Comparison of ENCODE assay signal across 13 cellular contexts in the genomic region with DNA sequence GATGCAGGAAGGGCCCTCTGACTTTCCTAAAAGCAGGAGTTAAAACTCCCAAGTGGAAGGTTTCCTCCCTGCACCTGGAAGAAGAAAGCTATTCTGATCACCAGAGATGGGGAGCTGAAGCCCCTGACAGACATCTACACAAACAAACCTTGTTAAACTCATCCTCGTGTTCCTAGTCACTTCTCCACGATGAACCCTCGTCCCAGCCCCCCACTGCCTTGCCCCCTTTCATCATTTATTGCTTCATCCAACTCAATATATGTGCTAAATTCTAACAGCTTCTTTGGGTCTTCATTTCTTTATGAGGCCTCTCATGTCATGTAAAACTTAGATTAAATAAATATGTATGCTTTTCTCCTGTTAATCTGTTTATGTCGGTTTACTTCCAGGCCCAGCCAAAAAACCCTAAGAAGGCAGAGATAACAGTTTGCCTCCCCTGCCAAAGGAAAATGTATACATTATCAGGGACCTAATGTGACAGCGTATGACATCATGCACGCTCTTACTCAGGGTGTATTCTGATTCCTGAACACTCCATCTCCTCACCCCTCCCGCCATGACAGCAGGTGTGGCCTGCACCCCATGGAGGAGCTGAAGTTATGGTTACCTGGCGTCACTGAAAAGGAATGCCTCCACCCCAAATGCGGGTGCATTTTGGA.
DNase-seq lines count a peak whose midpoint lies in the region; ATAC-seq and TF ChIP-seq lines count a peak whose summit lies in the region.
"Had no signal": no experiment of that assay in that cellular context is flagged by ENCODE, and none has a peak within 500 bp of the region (broad histone marks: within the 10 kb centered on the region; RNA-seq: fewer than 3 reads in every experiment).

No MANE protein-coding gene starts in this region.

- no peaks in the 10 kb centered on the region for H4K20me1 ChIP-seq in GM23338 (replicated peaks; ENCODE audit: insufficient read depth)

- H3K27ac ChIP-seq in GM23338 (ENCODE audit: low read depth) = 0 out of 2 replicates have a peak overlapping the region, but pooled peaks have one; percentile 4

- H3K4me3 ChIP-seq in GM23338 = no peak overlapping the region
- H3K4me3 ChIP-seq: GM12878 had no signal

- no peak overlapping the region for H3K4me2 ChIP-seq in GM23338

- intact Hi-C loops in posterior vena cava (cut with DNase I) = loop anchor here in 1 of 2 donors (10.0 kb wide), 1 partner anchor 155 kb away; no protein-coding TSS in a partner anchor

- H3K36me3 ChIP-seq in GM23338 (ENCODE audit: insufficient read depth) = no peaks in the 10 kb centered on the region

- H3K9me3 Mint-ChIP-seq in GM23338 (no peaks in the 10 kb centered on the region), WTC11 (no peaks in the 10 kb centered on the region), mesothelial cell of epicardium (no peaks in the 10 kb centered on the region), type B pancreatic cell (no peaks in the 10 kb centered on the region)
- H3K9me3 Mint-ChIP-seq: CD4-positive, alpha-beta memory T cell had no signal

- H3F3A ChIP-seq in GM23338 (replicated peaks; ENCODE audit: low read depth) = no peaks in the 10 kb centered on the region

- CTCF ChIA-PET in WTC11 (lab: Charles Lee) = interaction anchor here (1.7 kb wide), 1 partner anchor 159 kb away, joined by 9 read pairs; no protein-coding TSS in a partner anchor

- peaks cover 8% of the 10 kb centered on the region; the same call in 1 of the 2 replicates for H3K4me1 ChIP-seq in GM23338 (ENCODE audit: insufficient read depth)

- H3K9me2 ChIP-seq in GM23338 (ENCODE audit: insufficient read depth) = no peaks in the 10 kb centered on the region

- H2AFZ ChIP-seq in GM23338 = no peak overlapping the region

- H3K79me2 ChIP-seq in GM23338 (replicated peaks; ENCODE audit: insufficient read depth) = no peaks in the 10 kb centered on the region

- no peak overlapping the region for H3K4me3 Mint-ChIP-seq in GM23338
- H3K4me3 Mint-ChIP-seq in WTC11 = no peak overlapping the region
- H3K4me3 Mint-ChIP-seq in mesothelial cell of epicardium = no peak overlapping the region
- peak overlapping the region; percentile 53 for H3K4me3 Mint-ChIP-seq in type B pancreatic cell
- H3K4me3 Mint-ChIP-seq: B cell; CD4-positive, alpha-beta memory T cell had no signal

- peaks cover 21% of the 10 kb centered on the region for H3K4me1 Mint-ChIP-seq in GM23338
- peaks cover 23% of the 10 kb centered on the region for H3K4me1 Mint-ChIP-seq in WTC11
- H3K4me1 Mint-ChIP-seq in mesothelial cell of epicardium = peaks cover 59% of the 10 kb centered on the region
- H3K4me1 Mint-ChIP-seq in type B pancreatic cell (ENCODE audit: unreplicated experiment) = peaks cover 30% of the 10 kb centered on the region
- H3K4me1 Mint-ChIP-seq: B cell had no signal

- DNase-seq in GM23338 (ENCODE audit: low spot score) = no peak
- peak; percentile 15 for DNase-seq in WTC11 (ENCODE audit: low spot score)
- DNase-seq in mesothelial cell of epicardium (ENCODE audit: low spot score in 2 of 2, unreplicated experiment in 2 of 2) = no peak
- DNase-seq in type B pancreatic cell (ENCODE audit: extremely low spot score, unreplicated experiment) = no peak
- no peak for DNase-seq in posterior vena cava (ENCODE audit: low spot score)
- DNase-seq: C1 segment of cervical spinal cord; CD4-positive, alpha-beta memory T cell; DMS79; H7 had no signal

- POLR2A ChIA-PET in WTC11 (lab: Charles Lee) = no interaction called here

- H3K36me3 Mint-ChIP-seq in GM23338 (ENCODE audit: low read depth) (no peaks in the 10 kb centered on the region), WTC11 (no peaks in the 10 kb centered on the region), mesothelial cell of epicardium (peaks cover 2% of the 10 kb centered on the region), type B pancreatic cell (peaks cover 22% of the 10 kb centered on the region)

- H3K27me3 Mint-ChIP-seq in GM23338 (ENCODE audit: insufficient read depth, low read depth, poor library complexity) (no peaks in the 10 kb centered on the region), WTC11 (ENCODE audit: low read depth) (no peaks in the 10 kb centered on the region), mesothelial cell of epicardium (ENCODE audit: low read depth) (no peaks in the 10 kb centered on the region), type B pancreatic cell (no peaks in the 10 kb centered on the region)
- H3K27me3 Mint-ChIP-seq: B cell; CD4-positive, alpha-beta memory T cell had no signal

- ATAC-seq in GM23338 (peak; percentile 41), WTC11 (peak; percentile 54), HG02588 (IDR thresholded peaks at IDR 0.05; ENCODE audit: unreplicated experiment) (no peak), SK-N-SH treated with all-trans-retinoic acid at 6 μM for 48 hours (no peak)
- ATAC-seq: GM12878 had no signal

- no peaks in the 10 kb centered on the region for H3K27me3 ChIP-seq in GM23338 (ENCODE audit: insufficient read depth)

- TF ChIP-seq CTCF in GM23338 (conservative IDR thresholded peaks at IDR 0.05; ENCODE audit: low read depth in 2 of 2) (no peak), WTC11 (IDR thresholded peaks at IDR 0.05) (no peak), mesothelial cell of epicardium (IDR thresholded peaks at IDR 0.05; ENCODE audit: unreplicated experiment) (no peak), type B pancreatic cell (conservative IDR thresholded peaks at IDR 0.05) (no peak)

- H3K27ac Mint-ChIP-seq in GM23338 (peak overlapping the region; percentile 62), WTC11 (no peak overlapping the region; the same call in 1 of the 2 replicates), mesothelial cell of epicardium (peak overlapping the region; percentile 81), type B pancreatic cell (peak overlapping the region; percentile 80)
- H3K27ac Mint-ChIP-seq: B cell had no signal

TF ChIP-seq in GM23338, 12 proteins besides CTCF, POLR2A, EP300 and RAD21 (continues in another document):
- TF ChIP-seq ZNF114 (CRISPR knock-in tag; IDR thresholded peaks at IDR 0.05) (no peak), ZNF331 (CRISPR knock-in tag; IDR thresholded peaks at IDR 0.05; ENCODE audit: low read depth) (no peak), EZH2phosphoT487 (IDR thresholded peaks at IDR 0.05; ENCODE audit: unreplicated experiment) (no peak), STAT1 (IDR thresholded peaks at IDR 0.05; ENCODE audit: unreplicated experiment) (no peak)

TF ChIP-seq in WTC11, 78 proteins besides CTCF, POLR2A, EP300 and RAD21 (continues in another document):
- TF ChIP-seq RELA (CRISPR knock-in tag; IDR thresholded peaks at IDR 0.05; ENCODE audit: borderline replicate concordance) = no peak
- TF ChIP-seq CREB1 (CRISPR knock-in tag; IDR thresholded peaks at IDR 0.05) = no peak
- TF ChIP-seq MYBL2 (CRISPR knock-in tag; IDR thresholded peaks at IDR 0.05) = no peak
- TF ChIP-seq, protein P1, sequence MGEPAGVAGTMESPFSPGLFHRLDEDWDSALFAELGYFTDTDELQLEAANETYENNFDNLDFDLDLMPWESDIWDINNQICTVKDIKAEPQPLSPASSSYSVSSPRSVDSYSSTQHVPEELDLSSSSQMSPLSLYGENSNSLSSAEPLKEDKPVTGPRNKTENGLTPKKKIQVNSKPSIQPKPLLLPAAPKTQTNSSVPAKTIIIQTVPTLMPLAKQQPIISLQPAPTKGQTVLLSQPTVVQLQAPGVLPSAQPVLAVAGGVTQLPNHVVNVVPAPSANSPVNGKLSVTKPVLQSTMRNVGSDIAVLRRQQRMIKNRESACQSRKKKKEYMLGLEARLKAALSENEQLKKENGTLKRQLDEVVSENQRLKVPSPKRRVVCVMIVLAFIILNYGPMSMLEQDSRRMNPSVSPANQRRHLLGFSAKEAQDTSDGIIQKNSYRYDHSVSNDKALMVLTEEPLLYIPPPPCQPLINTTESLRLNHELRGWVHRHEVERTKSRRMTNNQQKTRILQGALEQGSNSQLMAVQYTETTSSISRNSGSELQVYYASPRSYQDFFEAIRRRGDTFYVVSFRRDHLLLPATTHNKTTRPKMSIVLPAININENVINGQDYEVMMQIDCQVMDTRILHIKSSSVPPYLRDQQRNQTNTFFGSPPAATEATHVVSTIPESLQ (CRISPR knock-in tag; IDR thresholded peaks at IDR 0.05) = no peak
- TF ChIP-seq, protein P2, sequence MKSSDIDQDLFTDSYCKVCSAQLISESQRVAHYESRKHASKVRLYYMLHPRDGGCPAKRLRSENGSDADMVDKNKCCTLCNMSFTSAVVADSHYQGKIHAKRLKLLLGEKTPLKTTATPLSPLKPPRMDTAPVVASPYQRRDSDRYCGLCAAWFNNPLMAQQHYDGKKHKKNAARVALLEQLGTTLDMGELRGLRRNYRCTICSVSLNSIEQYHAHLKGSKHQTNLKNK (CRISPR knock-in tag; IDR thresholded peaks at IDR 0.05) = no peak

TF ChIP-seq in SK-N-SH treated with all-trans-retinoic acid at 6 μM for 48 hours, 23 proteins besides CTCF, POLR2A, EP300 and RAD21:
- TF ChIP-seq RARB (CRISPR knock-in tag; IDR thresholded peaks at IDR 0.05) (no peak), ZNF70 (CRISPR knock-in tag; IDR thresholded peaks at IDR 0.05) (no peak), BACH2 (CRISPR knock-in tag; IDR thresholded peaks at IDR 0.05; ENCODE audit: borderline replicate concordance) (no peak), ZFP30 (CRISPR knock-in tag; IDR thresholded peaks at IDR 0.05) (no peak), GLIS3 (CRISPR knock-in tag; IDR thresholded peaks at IDR 0.05) (no peak), ESRRG (CRISPR knock-in tag; IDR thresholded peaks at IDR 0.05) (no peak)
- TF ChIP-seq, protein P3, sequence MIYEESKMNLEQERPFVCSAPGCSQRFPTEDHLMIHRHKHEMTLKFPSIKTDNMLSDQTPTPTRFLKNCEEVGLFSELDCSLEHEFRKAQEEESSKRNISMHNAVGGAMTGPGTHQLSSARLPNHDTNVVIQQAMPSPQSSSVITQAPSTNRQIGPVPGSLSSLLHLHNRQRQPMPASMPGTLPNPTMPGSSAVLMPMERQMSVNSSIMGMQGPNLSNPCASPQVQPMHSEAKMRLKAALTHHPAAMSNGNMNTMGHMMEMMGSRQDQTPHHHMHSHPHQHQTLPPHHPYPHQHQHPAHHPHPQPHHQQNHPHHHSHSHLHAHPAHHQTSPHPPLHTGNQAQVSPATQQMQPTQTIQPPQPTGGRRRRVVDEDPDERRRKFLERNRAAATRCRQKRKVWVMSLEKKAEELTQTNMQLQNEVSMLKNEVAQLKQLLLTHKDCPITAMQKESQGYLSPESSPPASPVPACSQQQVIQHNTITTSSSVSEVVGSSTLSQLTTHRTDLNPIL (CRISPR knock-in tag; IDR thresholded peaks at IDR 0.05; ENCODE audit: low read depth) = no peak
TF ChIP-seq in SK-N-SH treated with all-trans-retinoic acid at 6 μM for 48 hours: peak in this region for 0.

Comparison
In these comparisons a context has a peak if more than half of its experiments do, and no peak if none do; other contexts are left out.
1. ATAC-seq: peak in GM23338 (single experiment) and WTC11 (single experiment); none in HG02588 (single experiment) and SK-N-SH treated with all-trans-retinoic acid at 6 μM for 48 hours (single experiment).